ENCODE assay signal across 18 cellular contexts in the genomic region with DNA sequence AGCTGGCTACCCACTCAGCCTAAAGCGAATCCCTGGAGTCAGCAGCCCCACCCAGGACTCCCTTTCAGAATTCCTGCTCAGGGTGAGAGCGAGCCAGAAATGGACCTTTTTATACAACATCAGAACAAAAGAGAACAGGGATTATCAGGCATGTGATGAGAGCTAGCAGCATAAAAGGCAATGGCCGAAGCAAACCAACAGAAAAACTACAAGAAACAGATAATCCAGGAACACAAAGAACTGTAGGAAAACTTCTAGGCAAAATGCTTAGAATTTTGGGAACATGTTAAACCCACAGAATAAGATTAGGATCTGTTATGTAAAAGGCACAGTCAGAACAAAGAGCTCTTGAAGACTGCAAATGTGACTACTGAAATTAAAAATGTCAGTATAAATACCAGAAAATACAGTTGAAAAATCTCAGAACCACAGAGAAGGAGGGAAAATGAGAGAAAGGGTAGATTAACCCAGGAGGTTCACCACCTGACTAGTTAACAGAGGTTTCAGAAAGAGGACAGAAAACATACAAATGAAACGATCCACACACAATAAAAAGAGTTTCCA. TPM values are rescaled to one million over a fixed set of nuclear protein-coding genes. Genes with fewer than 3 reads are reported as not detected.
DNase-seq lines count a peak whose midpoint lies in the region; ATAC-seq, FAIRE-seq and TF ChIP-seq lines count a peak whose summit lies in the region.
"Had no signal": no experiment of that assay in that cellular context is flagged by ENCODE, and none has a peak within 500 bp of the region (broad histone marks: within the 10 kb centered on the region; RNA-seq: fewer than 3 reads in every experiment).

No MANE protein-coding gene starts in this region.

- H3T11ph ChIP-seq in H9 (ENCODE audit: low read length) = no peak overlapping the region

- in situ Hi-C loops in brain microvascular endothelial cell (cut with HindIII; ENCODE audit: low pct_ligation_motif_present, low sequenced_read_pairs) = no loop called here

- no peak overlapping the region for H2AFZ ChIP-seq in H9 (ENCODE audit: low read length)
- H2AFZ ChIP-seq: GM23248 had no signal

- H3K79me1 ChIP-seq in H9 (ENCODE audit: insufficient read depth, low read depth, low read length, poor library complexity, severe bottlenecking) = peaks cover 2% of the 10 kb centered on the region

- H2BK15ac ChIP-seq in H9 (ENCODE audit: low read depth, low read length) = no peak overlapping the region

- no peak overlapping the region for H3K4me2 ChIP-seq in H9 (ENCODE audit: insufficient read depth, insufficient read length, low read length)

- no peaks in the 10 kb centered on the region for H4K20me1 ChIP-seq in H9 (ENCODE audit: control insufficient read depth, insufficient read depth, insufficient read length)

- H3K27ac ChIP-seq in H9 (ENCODE audit: insufficient read length, low read depth, low read length) = no peak overlapping the region
- H3K27ac ChIP-seq in brain microvascular endothelial cell = no peak overlapping the region
- H3K27ac ChIP-seq: C4-2B, GM23248 had no signal

- H3K9me3 ChIP-seq in H9 (ENCODE audit: control insufficient read depth, low read depth, low read length) = no peaks in the 10 kb centered on the region

- TF ChIP-seq CTCF in H9 (conservative IDR thresholded peaks at IDR 0.05) (no peak), brain microvascular endothelial cell (IDR thresholded peaks at IDR 0.05; ENCODE audit: low read depth, low read length, missing control alignments) (no peak)

- DNase-seq in activated CD4-positive, alpha-beta T cell treated with anti-CD3 and anti-CD28 coated beads for 36 hours = no peak
- no peak for DNase-seq in activated CD4-positive, alpha-beta T cell treated with anti-CD3 and anti-CD28 coated beads, Interleukin-2, amount 50 U/mL, for 1 hour
- DNase-seq in H9 = no peak
- no peak for DNase-seq in activated naive CD8-positive, alpha-beta T cell treated with anti-CD3 and anti-CD28 coated beads for 36 hours
- no peak for DNase-seq in naive thymus-derived CD8-positive, alpha-beta T cell
- no peak for DNase-seq in brain microvascular endothelial cell
- DNase-seq in GM12892 (ENCODE audit: insufficient read length) = no peak
- no peak for DNase-seq in EL
- DNase-seq: DND-41, GF-D8, GM23248, KBM-7, NCI-H1048, NCI-H146, NCI-H226, NCI-H526, RPMI8226 had no signal

- no peak overlapping the region for H2BK12ac ChIP-seq in H9 (ENCODE audit: insufficient read length, low read depth, low read length)

- H3K23ac ChIP-seq in H9 (ENCODE audit: insufficient read length, low read depth, low read length) = no peak overlapping the region

- no peaks in the 10 kb centered on the region for H3K23me2 ChIP-seq in H9 (ENCODE audit: insufficient read length, low read depth, low read length, poor library complexity, severe bottlenecking)

- H4K91ac ChIP-seq in H9 (ENCODE audit: insufficient read length, low read depth, low read length) = no peak overlapping the region

- H4K5ac ChIP-seq in H9 (ENCODE audit: insufficient read length, low read depth, low read length) = no peak overlapping the region

- H3K27ac Mint-ChIP-seq in activated CD4-positive, alpha-beta T cell treated with anti-CD3 and anti-CD28 coated beads for 36 hours = peak overlapping the region; percentile 30
- peak overlapping the region in 2 of 3 experiments; percentile 34 to 37; a peak in 2 of 7 replicates for H3K27ac Mint-ChIP-seq in H9
- H3K27ac Mint-ChIP-seq in activated naive CD8-positive, alpha-beta T cell treated with anti-CD3 and anti-CD28 coated beads for 36 hours = peak overlapping the region; percentile 55
- H3K27ac Mint-ChIP-seq in naive thymus-derived CD8-positive, alpha-beta T cell = peak overlapping the region; percentile 79 to 98 (median 91)

- H3K27me3 ChIP-seq in H9 (ENCODE audit: insufficient read depth, low read length) (no peaks in the 10 kb centered on the region), brain microvascular endothelial cell (replicated peaks) (no peaks in the 10 kb centered on the region)

- no peak overlapping the region for H2BK120ac ChIP-seq in H9 (ENCODE audit: low read depth, low read length, poor library complexity, severe bottlenecking)

- no peak for ATAC-seq in activated CD4-positive, alpha-beta T cell treated with anti-CD3 and anti-CD28 coated beads for 36 hours
- ATAC-seq in naive thymus-derived CD8-positive, alpha-beta T cell = no peak

- H3K27me3 Mint-ChIP-seq in activated CD4-positive, alpha-beta T cell treated with anti-CD3 and anti-CD28 coated beads for 36 hours = no peaks in the 10 kb centered on the region
- no peaks in the 10 kb centered on the region for H3K27me3 Mint-ChIP-seq in H9 (ENCODE audit: low read depth)
- no peaks in the 10 kb centered on the region for H3K27me3 Mint-ChIP-seq in activated naive CD8-positive, alpha-beta T cell treated with anti-CD3 and anti-CD28 coated beads for 36 hours
- no peaks in the 10 kb centered on the region for H3K27me3 Mint-ChIP-seq in naive thymus-derived CD8-positive, alpha-beta T cell

- H3K4me1 ChIP-seq in H9 (ENCODE audit: insufficient read depth, low read length) = peaks cover 12% of the 10 kb centered on the region

- no peak overlapping the region for H3K56ac ChIP-seq in H9 (ENCODE audit: insufficient read length, low read depth, low read length)

- no peak overlapping the region for H4K8ac ChIP-seq in H9 (replicated peaks; ENCODE audit: insufficient read length, low read depth, low read length)

- no peak for FAIRE-seq in GM12892 (lab: Jason Lieb, UNC)

- H3K36me3 Mint-ChIP-seq in activated CD4-positive, alpha-beta T cell treated with anti-CD3 and anti-CD28 coated beads for 36 hours (ENCODE audit: low read depth) = no peaks in the 10 kb centered on the region
- H3K36me3 Mint-ChIP-seq in H9 (ENCODE audit: insufficient read depth in 1 of 3, low read depth in 3 of 3) = peaks cover 2 to 4% (median 4%) of the 10 kb centered on the region in 3 experiments; a peak in 3 of 7 replicates
- no peaks in the 10 kb centered on the region for H3K36me3 Mint-ChIP-seq in activated naive CD8-positive, alpha-beta T cell treated with anti-CD3 and anti-CD28 coated beads for 36 hours
- H3K36me3 Mint-ChIP-seq in naive thymus-derived CD8-positive, alpha-beta T cell = peaks cover 0 to 22% (median 0%) of the 10 kb centered on the region in 3 donors

- no peak overlapping the region for H3K4ac ChIP-seq in H9 (ENCODE audit: low read depth, low read length)

- H3K36me3 ChIP-seq in brain microvascular endothelial cell (replicated peaks) = no peaks in the 10 kb centered on the region

- no CpG with 5 or more reads among the region's 4 CpGs for WGBS in H9 (ENCODE audit: extremely low coverage, insufficient read length, low lambda C conversion rate)

- no peak overlapping the region for H2BK20ac ChIP-seq in H9 (ENCODE audit: low read depth, low read length, poor library complexity, severe bottlenecking)

- no peak overlapping the region for H3K4me3 Mint-ChIP-seq in activated CD4-positive, alpha-beta T cell treated with anti-CD3 and anti-CD28 coated beads for 36 hours
- no peak overlapping the region for H3K4me3 Mint-ChIP-seq in H9
- H3K4me3 Mint-ChIP-seq in activated naive CD8-positive, alpha-beta T cell treated with anti-CD3 and anti-CD28 coated beads for 36 hours = no peak overlapping the region
- H3K4me3 Mint-ChIP-seq in naive thymus-derived CD8-positive, alpha-beta T cell = peak overlapping the region in 8 of 10 donors; percentile 35 to 89 (median 69)

- H3K79me2 ChIP-seq in H9 (ENCODE audit: insufficient read depth, low read length) = peaks cover 10% of the 10 kb centered on the region; the same call in 1 of the 2 replicates

- H2BK5ac ChIP-seq in H9 (ENCODE audit: insufficient read length, low read length) = no peak overlapping the region

- no peak for TF ChIP-seq POLR2A in GM12892 (IDR thresholded peaks at IDR 0.05; ENCODE audit: low read depth, low read length)

- no peak overlapping the region for H3K14ac ChIP-seq in H9 (ENCODE audit: insufficient read depth, low read length)

- H3K4me3 ChIP-seq in brain microvascular endothelial cell (ENCODE audit: low read depth, low read length) = no peak overlapping the region
- H3K4me3 ChIP-seq: GM23248 had no signal

- intact Hi-C loops in activated CD4-positive, alpha-beta T cell treated with anti-CD3 and anti-CD28 coated beads for 36 hours (cut with DNase I, micrococcal nuclease) = no loop called here

- CTCF ChIA-PET in activated CD4-positive, alpha-beta T cell treated with anti-CD3 and anti-CD28 coated beads for 36 hours (lab: Charles Lee) = interaction anchor here (0.9 to 15.3 kb wide), 3 partner anchors 8 to 412 kb away, joined by 4 to 405 read pairs (median 5); a partner anchor contains a TSS

- no peak overlapping the region for H3K18ac ChIP-seq in H9 (ENCODE audit: insufficient read length, low read depth, low read length)

- H3K4me1 Mint-ChIP-seq in activated CD4-positive, alpha-beta T cell treated with anti-CD3 and anti-CD28 coated beads for 36 hours = peaks cover 89% of the 10 kb centered on the region
- H3K4me1 Mint-ChIP-seq in H9 = peaks cover 79 to 81% of the 10 kb centered on the region in 2 experiments
- H3K4me1 Mint-ChIP-seq in activated naive CD8-positive, alpha-beta T cell treated with anti-CD3 and anti-CD28 coated beads for 36 hours = peaks cover 84% of the 10 kb centered on the region
- peaks cover 62 to 96% (median 95%) of the 10 kb centered on the region in 4 donors for H3K4me1 Mint-ChIP-seq in naive thymus-derived CD8-positive, alpha-beta T cell

- no peak overlapping the region for H2AK5ac ChIP-seq in H9 (ENCODE audit: insufficient read length, low read length)

- POLR2A ChIA-PET in activated CD4-positive, alpha-beta T cell treated with anti-CD3 and anti-CD28 coated beads for 36 hours (lab: Charles Lee) = interaction anchor here (1.0 kb wide), 1 partner anchor 31 kb away, joined by 4 read pairs; a partner anchor contains a TSS
- POLR2A ChIA-PET in naive thymus-derived CD8-positive, alpha-beta T cell (lab: Charles Lee) = interaction anchor here (0.6 to 11.1 kb wide), 3 partner anchors 13 to 28 kb away, joined by 5 to 304 read pairs (median 91); a partner anchor contains a TSS

- H3K9ac ChIP-seq in H9 (ENCODE audit: extremely low read depth, insufficient read length, low read length) = no peak overlapping the region
- H3K9ac ChIP-seq: GM23248 had no signal

- H3K9me3 Mint-ChIP-seq in activated CD4-positive, alpha-beta T cell treated with anti-CD3 and anti-CD28 coated beads for 36 hours (ENCODE audit: low read depth) = no peaks in the 10 kb centered on the region
- H3K9me3 Mint-ChIP-seq in H9 = no peaks in the 10 kb centered on the region
- H3K9me3 Mint-ChIP-seq in activated naive CD8-positive, alpha-beta T cell treated with anti-CD3 and anti-CD28 coated beads for 36 hours = no peaks in the 10 kb centered on the region
- no peaks in the 10 kb centered on the region for H3K9me3 Mint-ChIP-seq in naive thymus-derived CD8-positive, alpha-beta T cell

RNA-seq across cellular contexts. Expression of a gene that starts 31.3 kb away (rescaled TPM):
- total RNA-seq in activated CD4-positive, alpha-beta T cell treated with anti-CD3 and anti-CD28 coated beads for 36 hours = 1 to 10 TPM; 7.8 to 7.9 TPM
- total RNA-seq in H9 (2021) = 78.3 and 78.9 TPM in 2 replicates
- total RNA-seq in activated naive CD8-positive, alpha-beta T cell treated with anti-CD3 and anti-CD28 coated beads for 36 hours = 10 to 100 TPM in 1 of 2 experiments, 1 to 10 TPM in 1; 9.6 to 10.2 TPM
- total RNA-seq in naive thymus-derived CD8-positive, alpha-beta T cell = 100 to 1,000 TPM; 119 to 127 TPM
- polyA plus RNA-seq in naive thymus-derived CD8-positive, alpha-beta T cell = 10 to 100 TPM; 58.4 to 80.0 (median 64.2) TPM
- 1.8 TPM for polyA plus RNA-seq in GM12892 (2012; ENCODE audit: missing spikeins)

Comparison
In these comparisons a context has a peak if more than half of its experiments do, and no peak if none do; other contexts are left out.
1. H3K27ac Mint-ChIP-seq: peak in every context shown above with its lines; median percentile 91 in naive thymus-derived CD8-positive, alpha-beta T cell; 55 in activated naive CD8-positive, alpha-beta T cell treated with anti-CD3 and anti-CD28 coated beads for 36 hours; 36 in H9; 30 in activated CD4-positive, alpha-beta T cell treated with anti-CD3 and anti-CD28 coated beads for 36 hours.
2. H3K4me3 Mint-ChIP-seq: peak in naive thymus-derived CD8-positive, alpha-beta T cell (8 of 10); none in activated CD4-positive, alpha-beta T cell treated with anti-CD3 and anti-CD28 coated beads for 36 hours (single experiment), H9 (0 of 2) and activated naive CD8-positive, alpha-beta T cell treated with anti-CD3 and anti-CD28 coated beads for 36 hours (single experiment).